In the genomic region with DNA sequence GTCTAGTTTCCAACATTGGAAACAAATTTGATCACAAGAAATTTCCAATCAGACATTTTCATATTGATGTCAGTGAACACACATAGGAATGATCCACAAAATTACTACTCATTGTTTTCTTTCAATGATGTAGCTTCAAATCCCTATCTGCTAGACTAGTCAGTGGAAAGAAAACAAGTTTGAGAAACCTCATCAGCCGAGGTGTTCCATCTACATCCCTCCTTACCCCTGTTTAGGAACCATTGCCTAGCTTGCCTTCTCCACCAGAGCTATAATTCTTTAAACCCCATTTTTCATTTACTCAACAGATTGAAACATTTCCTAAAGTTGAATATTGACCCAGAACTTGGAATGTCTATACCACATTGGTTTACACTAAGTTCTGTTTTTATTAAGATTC, we compare ENCODE assay signal across 7 cellular contexts. TPM values are rescaled to one million over a fixed set of nuclear protein-coding genes. Genes with fewer than 3 reads are reported as not detected.
"Had no signal": no experiment of that assay in that cellular context is flagged by ENCODE, and none has a peak within 500 bp of the region (broad histone marks: within the 10 kb centered on the region; RNA-seq: fewer than 3 reads in every experiment).

No MANE protein-coding gene starts in this region.

- DNase-seq: H9, HCEC 1CT had no signal

- H3K9me3 Mint-ChIP-seq: GM23338, H9 had no signal

- H3K4me3 Mint-ChIP-seq: GM23338, H9, IgD-negative memory B cell had no signal

- H3K27ac Mint-ChIP-seq: GM23338, H9, IgD-negative memory B cell had no signal

- H3K36me3 Mint-ChIP-seq: IgD-negative memory B cell had no signal

- H3K27me3 Mint-ChIP-seq: IgD-negative memory B cell had no signal

- H3K4me3 ChIP-seq: GM23338 had no signal

- H3K4me1 Mint-ChIP-seq: GM23338, H9, IgD-negative memory B cell had no signal

- FAIRE-seq: H1, H54, HTR-8/SVneo had no signal

RNA-seq across cellular contexts. Expression of a gene that starts 45.3 kb away (rescaled TPM):
- polyA plus RNA-seq: IgD-negative memory B cell had no signal
